In genomic region chr1:230626274-230626673, GRCh38 we compare ENCODE assay signal across 28 cellular contexts.
"Had no signal": no experiment of that assay in that cellular context is flagged by ENCODE, and none has a peak within 500 bp of the region (broad histone marks: within the 10 kb centered on the region; RNA-seq: fewer than 3 reads in every experiment).

No MANE protein-coding gene starts in this region.

- DNase-seq: activated B cell treated with CpG ODN at 0.5 μM for 24 hours; activated CD4-positive, alpha-beta T cell treated with anti-CD3 and anti-CD28 coated beads for 48 hours; activated CD4-positive, alpha-beta T cell treated with anti-CD3 and anti-CD28 coated beads, Interleukin-2, amount 50 U/mL, for 1 hour; activated CD4-positive, alpha-beta T cell treated with anti-CD3 and anti-CD28 coated beads, Interleukin-2, amount 50 U/mL, for 48 hours; activated CD8-positive, alpha-beta memory T cell treated with anti-CD3 and anti-CD28 coated beads for 24 hours; activated CD8-positive, alpha-beta T cell treated with anti-CD3 and anti-CD28 coated beads for 36 hours; activated effector memory CD4-positive, alpha-beta T cell treated with anti-CD3 and anti-CD28 coated beads, Interleukin-2, amount 50 U/mL, for 16 hours; activated naive CD4-positive, alpha-beta T cell treated with anti-CD3 and anti-CD28 coated beads for 36 hours; activated naive CD8-positive, alpha-beta T cell treated with anti-CD3 and anti-CD28 coated beads for 36 hours; activated naive CD8-positive, alpha-beta T cell treated with anti-CD3 and anti-CD28 coated beads, Interleukin-2, amount 50 U/mL, for 24 hours; activated T-cell treated with anti-CD3 and anti-CD28 coated beads, Interleukin-2, amount 50 U/mL, for 4 hours; adrenal gland; amygdala; aorta; body of pancreas; central memory CD4-positive, alpha-beta T cell; cerebellar nuclear complex; colonic mucosa; effector CD8-positive, alpha-beta T cell; esophagus squamous epithelium; head of caudate nucleus; hippocampal formation; T1000; WERI-Rb-1 had no signal

- H3K4me3 ChIP-seq: adrenal gland, body of pancreas, cardiac muscle cell, colonic mucosa, esophagus squamous epithelium had no signal

- ATAC-seq: activated CD4-positive, CD25-positive, alpha-beta regulatory T cell treated with anti-CD3 and anti-CD28 coated beads, Interleukin-2, amount 50 U/mL, for 24 hours; activated CD8-positive, alpha-beta T cell treated with anti-CD3 and anti-CD28 coated beads for 36 hours; activated naive CD8-positive, alpha-beta T cell treated with anti-CD3 and anti-CD28 coated beads, Interleukin-2, amount 50 U/mL, for 24 hours; activated T-cell treated with anti-CD3 and anti-CD28 coated beads, Interleukin-2, amount 50 U/mL, for 4 hours; activated T-helper 17 cell treated with anti-CD3 and anti-CD28 coated beads, Interleukin-2, amount 50 U/mL, for 72 hours; body of pancreas had no signal

- H3K27ac ChIP-seq: adrenal gland, body of pancreas, cardiac muscle cell, colonic mucosa, epithelial cell of prostate, esophagus squamous epithelium, WERI-Rb-1 had no signal

- H3K36me3 ChIP-seq: adrenal gland, cardiac muscle cell, colonic mucosa, esophagus squamous epithelium, WERI-Rb-1 had no signal

- H3K4me1 ChIP-seq: adrenal gland, body of pancreas, colonic mucosa, esophagus squamous epithelium had no signal

- H3K9me3 ChIP-seq: adrenal gland, body of pancreas, colonic mucosa, esophagus squamous epithelium had no signal
